ENCODE assay signal across 15 cellular contexts in genomic region chr13:30157616-30157993, GRCh38.
DNase-seq lines count a peak whose midpoint lies in the region; ATAC-seq and FAIRE-seq lines count a peak whose summit lies in the region.
"Had no signal": no experiment of that assay in that cellular context is flagged by ENCODE, and none has a peak within 500 bp of the region (broad histone marks: within the 10 kb centered on the region; RNA-seq: fewer than 3 reads in every experiment).

No MANE protein-coding gene starts in this region.

- peaks cover under 1% of the 10 kb centered on the region for H3K9me3 Mint-ChIP-seq in memory B cell
- peaks cover 1% of the 10 kb centered on the region for H3K9me3 Mint-ChIP-seq in activated naive CD4-positive, alpha-beta T cell treated with anti-CD3 and anti-CD28 coated beads, Interleukin-2, amount 10 ng/mL, durations not matched to agents 7 days and 5 days
- H3K9me3 Mint-ChIP-seq: activated T-cell treated with anti-CD3 and anti-CD28 coated beads, Interleukin-2, amount 50 U/mL, for 24 hours; HFFc6 had no signal

- H3K4me1 Mint-ChIP-seq in memory B cell, result peaks cover 33% of the 10 kb centered on the region
- peaks cover 53% of the 10 kb centered on the region for H3K4me1 Mint-ChIP-seq in activated naive CD4-positive, alpha-beta T cell treated with anti-CD3 and anti-CD28 coated beads, Interleukin-2, amount 10 ng/mL, durations not matched to agents 7 days and 5 days

- FAIRE-seq in frontal cortex (lab: Jason Lieb, UNC), result no peak
- FAIRE-seq: G401.6 had no signal

- peaks cover 2% of the 10 kb centered on the region for H3K36me3 Mint-ChIP-seq in memory B cell
- H3K36me3 Mint-ChIP-seq in activated naive CD4-positive, alpha-beta T cell treated with anti-CD3 and anti-CD28 coated beads, Interleukin-2, amount 10 ng/mL, durations not matched to agents 7 days and 5 days, result no peaks in the 10 kb centered on the region

- H3K4me3 Mint-ChIP-seq in memory B cell, result no peak overlapping the region
- no peak overlapping the region for H3K4me3 Mint-ChIP-seq in activated naive CD4-positive, alpha-beta T cell treated with anti-CD3 and anti-CD28 coated beads, Interleukin-2, amount 10 ng/mL, durations not matched to agents 7 days and 5 days
- H3K4me3 Mint-ChIP-seq: activated T-cell treated with anti-CD3 and anti-CD28 coated beads, Interleukin-2, amount 50 U/mL, for 24 hours; dendritic cell treated with granulocyte-macrophage colony-stimulating factor and Interleukin-4, amounts not matched to agents 40 ng/mL and 50 ng/mL, for 4 days; HFFc6 had no signal

- CTCF ChIA-PET in activated naive CD4-positive, alpha-beta T cell treated with anti-CD3 and anti-CD28 coated beads, Interleukin-2, amount 10 ng/mL, durations not matched to agents 7 days and 5 days (lab: Charles Lee), result interaction anchor here (1.1 to 5.5 kb wide), 11 partner anchors 8 to 386 kb away, joined by 3 to 119 read pairs (median 8); no protein-coding TSS in a partner anchor

- H3K27ac Mint-ChIP-seq in memory B cell, result no peak overlapping the region
- no peak overlapping the region for H3K27ac Mint-ChIP-seq in activated naive CD4-positive, alpha-beta T cell treated with anti-CD3 and anti-CD28 coated beads, Interleukin-2, amount 10 ng/mL, durations not matched to agents 7 days and 5 days
- H3K27ac Mint-ChIP-seq: dendritic cell treated with granulocyte-macrophage colony-stimulating factor and Interleukin-4, amounts not matched to agents 40 ng/mL and 50 ng/mL, for 4 days; HFFc6 had no signal

- H3K27me3 Mint-ChIP-seq in memory B cell, result peaks cover 24% of the 10 kb centered on the region
- H3K27me3 Mint-ChIP-seq in activated naive CD4-positive, alpha-beta T cell treated with anti-CD3 and anti-CD28 coated beads, Interleukin-2, amount 10 ng/mL, durations not matched to agents 7 days and 5 days, result peaks cover 5% of the 10 kb centered on the region
- H3K27me3 Mint-ChIP-seq: activated T-cell treated with anti-CD3 and anti-CD28 coated beads, Interleukin-2, amount 50 U/mL, for 24 hours had no signal

- peak; percentile 67 for ATAC-seq in GM18502 (IDR thresholded peaks at IDR 0.05; ENCODE audit: poor library complexity, unreplicated experiment)
- peak; percentile 67 for ATAC-seq in GM21381 (IDR thresholded peaks at IDR 0.05; ENCODE audit: unreplicated experiment)
- peak; percentile 43 for ATAC-seq in HG03060 (IDR thresholded peaks at IDR 0.05; ENCODE audit: low read depth, unreplicated experiment)
- ATAC-seq in memory B cell (ENCODE audit: low read depth), result peak; percentile 33
- no peak for ATAC-seq in GM21390 (IDR thresholded peaks at IDR 0.05; ENCODE audit: unreplicated experiment)

- DNase-seq in memory B cell (ENCODE audit: low spot score in 2 of 2), result no peak
- no peak for DNase-seq in frontal cortex (ENCODE audit: low spot score in 2 of 2)
- DNase-seq in DMS 273 (lab: John Stamatoyannopoulos, UW; ENCODE audit: unreplicated experiment), result no peak
- DNase-seq in activated naive CD4-positive, alpha-beta T cell treated with anti-CD3 and anti-CD28 coated beads, Interleukin-2, amount 10 ng/mL, durations not matched to agents 7 days and 5 days, result no peak
- DNase-seq: activated T-cell treated with anti-CD3 and anti-CD28 coated beads, Interleukin-2, amount 50 U/mL, for 24 hours; HFFc6; mammary epithelial cell; NCI-H2171; substantia nigra had no signal
